In genomic region chr7:29229056-29229455, GRCh38 we compare ENCODE assay signal across 22 cellular contexts.
"Had no signal": no experiment of that assay in that cellular context is flagged by ENCODE, and none has a peak within 500 bp of the region (broad histone marks: within the 10 kb centered on the region; RNA-seq: fewer than 3 reads in every experiment).

No MANE protein-coding gene starts in this region.

- DNase-seq: activated CD4-positive, alpha-beta T cell treated with anti-CD3 and anti-CD28 coated beads, Interleukin-2, amount 50 U/mL, for 1 hour; activated CD8-positive, alpha-beta memory T cell treated with anti-CD3 and anti-CD28 coated beads for 24 hours; activated CD8-positive, alpha-beta memory T cell treated with anti-CD3 and anti-CD28 coated beads, Interleukin-2, amount 50 U/mL, for 48 hours; activated effector memory CD4-positive, alpha-beta T cell treated with anti-CD3 and anti-CD28 coated beads, Interleukin-2, amount 50 U/mL, for 16 hours; activated naive CD4-positive, alpha-beta T cell treated with anti-CD3 and anti-CD28 coated beads, Interleukin-2, amount 50 U/mL, for 16 hours; activated T-cell treated with anti-CD3 and anti-CD28 coated beads, Interleukin-2, amount 50 U/mL, for 48 hours; aorta; brain microvascular endothelial cell; central memory CD4-positive, alpha-beta T cell; cortex of kidney; erythroblast; foreskin melanocyte; hypothalamus; islet precursor cell; left lung; retina; stimulated activated naive CD8-positive, alpha-beta T cell treated with anti-CD3 and anti-CD28 coated beads, Interleukin-15, Interleukin-2, amounts not matched to agents 100 U/mL and 50 U/mL, for 24 hours; T1000; uterus had no signal

- H3K27ac ChIP-seq: brain microvascular endothelial cell, left lung, tibial nerve, uterus had no signal

- H3K9me3 ChIP-seq: left lung, tibial nerve, uterus had no signal

- ATAC-seq: activated CD4-positive, CD25-positive, alpha-beta regulatory T cell treated with anti-CD3 and anti-CD28 coated beads, Interleukin-2, amount 50 U/mL, for 24 hours; left lung; stimulated activated naive CD8-positive, alpha-beta T cell treated with anti-CD3 and anti-CD28 coated beads, Interleukin-15, Interleukin-2, amounts not matched to agents 100 U/mL and 50 U/mL, for 24 hours had no signal

- H3K4me3 Mint-ChIP-seq: neural crest cell had no signal

- H3K4me1 ChIP-seq: left lung, tibial nerve, uterus had no signal

- H3K4me3 ChIP-seq: left lung, tibial nerve, uterus had no signal

- H3K36me3 ChIP-seq: brain microvascular endothelial cell, left lung, tibial nerve, uterus had no signal

- H3K27me3 ChIP-seq: brain microvascular endothelial cell, left lung, tibial nerve, uterus had no signal
